In the genomic region with DNA sequence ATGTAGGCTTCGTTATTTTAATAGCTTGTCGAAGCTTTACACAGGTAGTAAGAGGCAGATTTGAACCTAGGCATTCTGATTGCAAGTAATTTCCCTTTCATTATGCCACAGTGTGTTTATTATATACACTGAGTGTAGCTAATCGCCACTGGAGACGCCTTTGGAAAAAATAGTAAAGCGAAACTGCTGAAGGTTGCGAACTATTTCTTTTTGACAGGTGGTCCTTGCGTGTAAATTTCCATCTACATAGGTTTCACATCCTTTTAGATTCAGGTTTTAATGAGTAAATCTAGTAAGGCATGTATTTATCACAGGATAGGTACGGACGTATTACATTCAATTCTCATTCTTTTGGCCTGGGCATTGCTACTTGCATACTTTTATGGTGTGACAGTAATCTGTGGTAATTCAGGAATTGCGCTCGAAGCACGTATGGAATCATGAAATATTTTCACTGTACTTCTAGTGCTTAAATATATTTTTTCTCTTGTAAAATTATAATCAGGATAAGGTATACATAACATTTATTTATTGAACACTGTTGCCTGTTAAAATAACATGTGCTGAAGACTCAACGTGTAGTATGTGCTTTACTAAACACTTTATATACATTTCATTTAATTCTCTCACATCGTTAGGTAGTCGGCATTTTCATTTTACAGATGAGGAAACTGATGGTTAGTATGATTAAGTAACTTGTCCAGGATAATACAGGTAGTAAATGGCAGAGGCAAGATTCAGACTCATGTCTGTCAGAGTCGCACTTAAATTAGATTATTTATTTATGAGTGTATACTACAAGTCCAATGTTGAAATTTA, we compare ENCODE assay signal across 8 cellular contexts. TPM values are rescaled to one million over a fixed set of nuclear protein-coding genes. Genes with fewer than 3 reads are reported as not detected.
DNase-seq lines count a peak whose midpoint lies in the region; ATAC-seq and TF ChIP-seq lines count a peak whose summit lies in the region.

No MANE protein-coding gene starts in this region.

- no peak overlapping the region for H3K27ac ChIP-seq in C4-2B
- peak overlapping the region; percentile 94 for H3K27ac ChIP-seq in mammary epithelial cell (ENCODE audit: insufficient read depth, low read depth, low read length)

- peak overlapping the region; percentile 91 for H3K4me2 ChIP-seq in mammary epithelial cell (ENCODE audit: insufficient read depth, low read depth, low read length)

- H3K9ac ChIP-seq in mammary epithelial cell (ENCODE audit: insufficient read depth, low read length) = peak overlapping the region; percentile 99

- H3K9me3 ChIP-seq in mammary epithelial cell (replicated peaks; ENCODE audit: insufficient read depth, low read length) = no peaks in the 10 kb centered on the region

- dilution Hi-C loops in mammary epithelial cell (cut with HindIII; ENCODE audit: low sequenced_read_pairs) = no loop called here

- intact Hi-C loops in mammary epithelial cell (cut with micrococcal nuclease) = loop anchor here (1.0 kb wide), 1 partner anchor 48 kb away; a partner anchor contains a TSS
- intact Hi-C loops in posterior vena cava (cut with DNase I) = no loop called here

- peak overlapping the region; percentile 85 to 99 (median 94) for H3K4me3 ChIP-seq in mammary epithelial cell (replicated peaks in 1 of 3; ENCODE audit: insufficient read depth in 1 of 3, low read depth in 2 of 3, low read length in 3 of 3)

- H3K36me3 ChIP-seq in mammary epithelial cell (ENCODE audit: insufficient read depth, low read length) = no peaks in the 10 kb centered on the region

- no peaks in the 10 kb centered on the region for H3K27me3 ChIP-seq in mammary epithelial cell (ENCODE audit: insufficient read depth, low read length)

- peak overlapping the region; percentile 21 for H2AFZ ChIP-seq in mammary epithelial cell (ENCODE audit: low read depth, low read length)

- in situ Hi-C loops in mammary epithelial cell (cut with MboI; ENCODE audit: low sequenced_read_pairs in 2 of 2) = no loop called here

- ATAC-seq in GM18870 (IDR thresholded peaks at IDR 0.05; ENCODE audit: unreplicated experiment) = peak; percentile 27

- TF ChIP-seq CTCF in C4-2B (conservative IDR thresholded peaks at IDR 0.05) (0 out of 2 replicates have a peak, but pooled peaks have one; percentile 5), mammary epithelial cell (conservative IDR thresholded peaks at IDR 0.05 in 1 of 2, IDR thresholded peaks at IDR 0.05 in 1 of 2; ENCODE audit: extremely low read depth in 1 of 2, insufficient read depth in 1 of 2, low read depth in 1 of 2, low read length in 2 of 2) (no peak)

- H3K79me2 ChIP-seq in mammary epithelial cell (ENCODE audit: insufficient read depth, low read length) = peaks cover 74% of the 10 kb centered on the region

- peak; percentile 31 for DNase-seq in NCI-H774 (lab: John Stamatoyannopoulos, UW)
- peak; percentile 42 for DNase-seq in mammary epithelial cell
- peak; percentile 18 for DNase-seq in midbrain (lab: John Stamatoyannopoulos, UW)
- DNase-seq in posterior vena cava (ENCODE audit: low spot score) = no peak
- no peak for DNase-seq in iPS-NIHi7 (ENCODE audit: extremely low spot score)
- no peak for DNase-seq in effector CD4-positive, alpha-beta T cell

- CTCF ChIA-PET in mammary epithelial cell (lab: Charles Lee; ENCODE audit: low non-redundant PET) = no interaction called here

- WGBS in mammary epithelial cell (ENCODE audit: low coverage, missing lambda C conversion rate) = 11% methylated on average over 16 of the region's 16 CpGs

- peaks cover 25% of the 10 kb centered on the region for H3K4me1 ChIP-seq in mammary epithelial cell (ENCODE audit: insufficient read depth, low read length)

- no TSS peak for BruUV-seq in mammary epithelial cell (replicated peaks; lab: Mats Ljungman, UMichigan)

- H4K20me1 ChIP-seq in mammary epithelial cell (ENCODE audit: insufficient read depth, low read length) = peaks cover 5% of the 10 kb centered on the region

RNA-seq across cellular contexts. Expression of a gene that starts 1.8 kb away (rescaled TPM):
- total RNA-seq in mammary epithelial cell (100 to 1,000 TPM in 1 of 2 donors, 10 to 100 TPM in 1; 91.0 to 110 TPM), posterior vena cava (100 to 1,000 TPM; 116 to 127 TPM)
- polyA plus RNA-seq in mammary epithelial cell = 95.3 TPM
- 123 TPM for polyA minus RNA-seq in mammary epithelial cell

RNA-seq across cellular contexts. Expression of a gene that starts 47.6 kb away (rescaled TPM):
- 10 to 100 TPM in 1 of 2 donors, 1 to 10 TPM in 1; 2.5 to 17.3 TPM for total RNA-seq in mammary epithelial cell
- polyA plus RNA-seq in mammary epithelial cell = 28.8 TPM
- 37.3 TPM for polyA minus RNA-seq in mammary epithelial cell
- 10 to 100 TPM; 11.8 to 20.4 TPM for total RNA-seq in posterior vena cava

Comparison
In these comparisons a context has a peak if more than half of its experiments do, and no peak if none do; other contexts are left out.
1. DNase-seq: peak in NCI-H774 (single experiment), mammary epithelial cell (single experiment) and midbrain (single experiment); none in posterior vena cava (single experiment), iPS-NIHi7 (single experiment) and effector CD4-positive, alpha-beta T cell (single experiment).